Comparison of ENCODE assay signal across 1 cellular context in the genomic region with DNA sequence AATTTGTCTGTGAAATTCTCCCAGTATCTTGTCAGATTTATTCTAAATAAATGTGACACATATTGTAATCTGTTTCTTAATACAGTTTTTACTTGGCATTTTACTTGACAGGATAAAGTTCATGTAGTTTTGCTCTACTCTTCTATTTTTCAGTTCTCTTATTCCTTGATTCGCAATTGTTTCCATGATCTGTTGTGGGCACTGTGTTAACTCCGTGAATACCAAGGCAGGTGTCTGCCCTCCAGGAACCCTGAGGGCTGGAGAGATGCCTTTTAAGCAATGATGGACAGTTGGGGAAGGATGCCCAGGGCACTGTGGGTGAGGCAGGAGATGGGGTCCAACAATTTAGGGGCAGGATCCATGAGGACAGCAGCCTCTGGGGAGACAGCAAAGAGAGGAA.
TF ChIP-seq lines count a peak whose summit lies in the region.

No MANE protein-coding gene starts in this region.

TF ChIP-seq in IMR-90, 13 proteins besides CTCF, POLR2A, EP300 and RAD21 (continued from another document):
- TF ChIP-seq, protein P1, sequence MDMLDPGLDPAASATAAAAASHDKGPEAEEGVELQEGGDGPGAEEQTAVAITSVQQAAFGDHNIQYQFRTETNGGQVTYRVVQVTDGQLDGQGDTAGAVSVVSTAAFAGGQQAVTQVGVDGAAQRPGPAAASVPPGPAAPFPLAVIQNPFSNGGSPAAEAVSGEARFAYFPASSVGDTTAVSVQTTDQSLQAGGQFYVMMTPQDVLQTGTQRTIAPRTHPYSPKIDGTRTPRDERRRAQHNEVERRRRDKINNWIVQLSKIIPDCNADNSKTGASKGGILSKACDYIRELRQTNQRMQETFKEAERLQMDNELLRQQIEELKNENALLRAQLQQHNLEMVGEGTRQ (IDR thresholded peaks at IDR 0.05; ENCODE audit: low read depth, low read length), result no peak
- no peak for TF ChIP-seq RFX5 (IDR thresholded peaks at IDR 0.05; ENCODE audit: low read depth, low read length)
- TF ChIP-seq RCOR1 (IDR thresholded peaks at IDR 0.05; ENCODE audit: insufficient replicate concordance, low read length), result no peak
- TF ChIP-seq BHLHE40 (IDR thresholded peaks at IDR 0.05; ENCODE audit: low read depth, low read length), result no peak
- TF ChIP-seq NFE2L2 (IDR thresholded peaks at IDR 0.05; ENCODE audit: low read depth, low read length), result no peak
- TF ChIP-seq CEBPB (IDR thresholded peaks at IDR 0.05; ENCODE audit: low read depth, low read length), result no peak
TF ChIP-seq in IMR-90: peak in this region for 0.
